ENCODE assay signal across 15 cellular contexts in genomic region chr14:81831128-81831815, GRCh38.
DNase-seq lines count a peak whose midpoint lies in the region; ATAC-seq and TF ChIP-seq lines count a peak whose summit lies in the region.
"Had no signal": no experiment of that assay in that cellular context is flagged by ENCODE, and none has a peak within 500 bp of the region (broad histone marks: within the 10 kb centered on the region; RNA-seq: fewer than 3 reads in every experiment).

No MANE protein-coding gene starts in this region.

- intact Hi-C loops in Right ventricle myocardium inferior (cut with DNase I), result no loop called here
- intact Hi-C loops in cardiac septum (cut with DNase I), result no loop called here

- no peak for TF ChIP-seq CTCF in glutamatergic neuron (IDR thresholded peaks at IDR 0.05; ENCODE audit: partially characterized antibody, unreplicated experiment)

- H3K4me3 Mint-ChIP-seq in glutamatergic neuron (ENCODE audit: unreplicated experiment), result no peak overlapping the region
- H3K4me3 Mint-ChIP-seq: activated T-cell treated with anti-CD3 and anti-CD28 coated beads, Interleukin-2, amount 50 U/mL, for 72 hours; T-helper 1 cell treated with Interleukin-12 subunit alpha and Interleukin-12 subunit beta and Interleukin-4 antibody, amounts not matched to agents 30 μg/mL and 1 μg/mL, for 36 hours; type B pancreatic cell had no signal

- H3K36me3 Mint-ChIP-seq in glutamatergic neuron (ENCODE audit: unreplicated experiment), result peaks cover 10% of the 10 kb centered on the region
- H3K36me3 Mint-ChIP-seq: type B pancreatic cell had no signal

- H3K9me3 Mint-ChIP-seq in glutamatergic neuron (ENCODE audit: unreplicated experiment), result peaks cover 9% of the 10 kb centered on the region

- peak; percentile 96 for ATAC-seq in Right ventricle myocardium inferior
- no peak for ATAC-seq in GM21390 (IDR thresholded peaks at IDR 0.05; ENCODE audit: unreplicated experiment)
- ATAC-seq in GM18868 (IDR thresholded peaks at IDR 0.05; ENCODE audit: unreplicated experiment), result no peak
- ATAC-seq: activated T-cell treated with anti-CD3 and anti-CD28 coated beads, Interleukin-2, amount 50 U/mL, for 72 hours had no signal

- peaks cover 22% of the 10 kb centered on the region for H3K4me1 Mint-ChIP-seq in glutamatergic neuron (ENCODE audit: low read depth, unreplicated experiment)

- peak; percentile 74 for DNase-seq in Right ventricle myocardium inferior (ENCODE audit: missing footprints)
- DNase-seq in cardiac septum (ENCODE audit: low spot score), result no peak
- peak; percentile 37 for DNase-seq in glutamatergic neuron
- peak; percentile 15 for DNase-seq in mucosa of gallbladder (ENCODE audit: low spot score)
- no peak for DNase-seq in OCI-M2 (lab: John Stamatoyannopoulos, UW; ENCODE audit: unreplicated experiment)
- no peak for DNase-seq in activated effector memory CD4-positive, alpha-beta T cell treated with anti-CD3 and anti-CD28 coated beads, Interleukin-2, amount 50 U/mL, for 16 hours
- DNase-seq: activated T-cell treated with anti-CD3 and anti-CD28 coated beads, Interleukin-2, amount 50 U/mL, for 72 hours; effector CD8-positive, alpha-beta T cell; MM.1S; NCI-H446; stimulated activated CD4-positive, alpha-beta T cell treated with anti-CD3 and anti-CD28 coated beads, Interleukin-15, amount 100 ng/mL, for 24 hours had no signal

- peak overlapping the region; percentile 70 for H3K27ac Mint-ChIP-seq in glutamatergic neuron (ENCODE audit: unreplicated experiment)
- H3K27ac Mint-ChIP-seq: activated T-cell treated with anti-CD3 and anti-CD28 coated beads, Interleukin-2, amount 50 U/mL, for 72 hours; T-helper 1 cell treated with Interleukin-12 subunit alpha and Interleukin-12 subunit beta and Interleukin-4 antibody, amounts not matched to agents 30 μg/mL and 1 μg/mL, for 36 hours; type B pancreatic cell had no signal

- H3K27me3 Mint-ChIP-seq in glutamatergic neuron (ENCODE audit: unreplicated experiment), result peaks cover 4% of the 10 kb centered on the region

Comparison
In these comparisons a context has a peak if more than half of its experiments do, and no peak if none do; other contexts are left out.
1. DNase-seq: peak in Right ventricle myocardium inferior (single experiment), glutamatergic neuron (single experiment) and mucosa of gallbladder (single experiment); none in cardiac septum (single experiment), OCI-M2 (single experiment) and activated effector memory CD4-positive, alpha-beta T cell treated with anti-CD3 and anti-CD28 coated beads, Interleukin-2, amount 50 U/mL, for 16 hours (single experiment).